10 cellular contexts compared by ENCODE assay signal in genomic region chr9:94545940-94546339, GRCh38. TPM values are rescaled to one million over a fixed set of nuclear protein-coding genes. Genes with fewer than 3 reads are reported as not detected.
"Had no signal": no experiment of that assay in that cellular context is flagged by ENCODE, and none has a peak within 500 bp of the region (broad histone marks: within the 10 kb centered on the region; RNA-seq: fewer than 3 reads in every experiment).

No MANE protein-coding gene starts in this region.

- H3K36me3 Mint-ChIP-seq: IgD-negative memory B cell had no signal

- H3K27ac ChIP-seq: HL-60, KMS-11 had no signal

- H3K4me2 ChIP-seq: KMS-11 had no signal

- ATAC-seq: K562 had no signal

- H3K9ac ChIP-seq: KMS-11 had no signal

- H3K4me1 Mint-ChIP-seq: IgD-negative memory B cell had no signal

- H3K4me3 Mint-ChIP-seq: IgD-negative memory B cell had no signal

- DNase-seq: IMR-90, Karpas-422, KBM-7, KG1 had no signal

- FAIRE-seq: HTR-8/SVneo, K562 had no signal

- H3K9me3 Mint-ChIP-seq: IgD-negative memory B cell had no signal

- H3K4me3 ChIP-seq: K562 had no signal

- H3K27ac Mint-ChIP-seq: IgD-negative memory B cell had no signal

RNA-seq across cellular contexts. Expression of gene PCAT7, which starts 8.9 kb away (rescaled TPM):
- total RNA-seq: IMR-90 had no signal
- polyA plus RNA-seq: IgD-negative memory B cell, IMR-90 had no signal

RNA-seq across cellular contexts. Expression of gene FBP2, which starts 47.7 kb away (rescaled TPM):
- total RNA-seq: HT1080, IMR-90, K562 had no signal
- polyA plus RNA-seq: IgD-negative memory B cell, IMR-90 had no signal
